Comparison of ENCODE assay signal across 1 cellular context in genomic region chr2:85785027-85785822, GRCh38.
TF ChIP-seq lines count a peak whose summit lies in the region.

No MANE protein-coding gene starts in this region.

TF ChIP-seq in GM12878, 131 proteins besides CTCF, POLR2A, EP300 and RAD21 (continued from another document):
- TF ChIP-seq MAX (IDR thresholded peaks at IDR 0.05; ENCODE audit: low read depth, low read length) (no peak), USF1 (IDR thresholded peaks at IDR 0.05; ENCODE audit: borderline replicate concordance, extremely low read length, insufficient read depth, low read depth, low read length) (no peak)
